28 cellular contexts compared by ENCODE assay signal in genomic region chr3:35617370-35617769, GRCh38. TPM values are rescaled to one million over a fixed set of nuclear protein-coding genes. Genes with fewer than 3 reads are reported as not detected.
"Had no signal": no experiment of that assay in that cellular context is flagged by ENCODE, and none has a peak within 500 bp of the region (broad histone marks: within the 10 kb centered on the region; RNA-seq: fewer than 3 reads in every experiment).

No MANE protein-coding gene starts in this region.

- H2AFZ ChIP-seq: parathyroid adenoma had no signal

- H3K36me3 ChIP-seq: cardiac muscle cell, esophagus squamous epithelium, right lobe of liver, tibial nerve had no signal

- H3K4me3 Mint-ChIP-seq: activated B cell treated with CpG ODN at 0.5 μM for 24 hours; activated CD4-positive, alpha-beta memory T cell treated with anti-CD3 and anti-CD28 coated beads, Interleukin-2, amount 10 ng/mL, durations not matched to agents 7 days and 5 days; activated CD8-positive, alpha-beta memory T cell treated with anti-CD3 and anti-CD28 coated beads, Interleukin-2, amount 10 ng/mL, durations not matched to agents 7 days and 5 days; activated naive CD8-positive, alpha-beta T cell treated with anti-CD3 and anti-CD28 coated beads, Interleukin-2, amount 10 ng/mL, durations not matched to agents 7 days and 5 days; activated T-helper 17 cell treated with anti-CD3 and anti-CD28 coated beads, Interleukin-2, amount 50 U/mL, for 72 hours; mesothelial cell of epicardium; nephron; stimulated activated naive CD8-positive, alpha-beta T cell treated with anti-CD3 and anti-CD28 coated beads, Interleukin-15, Interleukin-2, amounts not matched to agents 100 ng/mL and 50 ng/mL, for 24 hours had no signal

- ATAC-seq: activated CD8-positive, alpha-beta memory T cell treated with anti-CD3 and anti-CD28 coated beads, Interleukin-2, amount 10 ng/mL, durations not matched to agents 7 days and 5 days; activated T-helper 17 cell treated with anti-CD3 and anti-CD28 coated beads, Interleukin-2, amount 50 U/mL, for 72 hours; left lobe of liver; right lobe of liver had no signal

- H3K4me1 Mint-ChIP-seq: activated CD4-positive, alpha-beta memory T cell treated with anti-CD3 and anti-CD28 coated beads, Interleukin-2, amount 10 ng/mL, durations not matched to agents 7 days and 5 days; activated CD8-positive, alpha-beta memory T cell treated with anti-CD3 and anti-CD28 coated beads, Interleukin-2, amount 10 ng/mL, durations not matched to agents 7 days and 5 days; activated naive CD8-positive, alpha-beta T cell treated with anti-CD3 and anti-CD28 coated beads, Interleukin-2, amount 10 ng/mL, durations not matched to agents 7 days and 5 days; activated T-helper 17 cell treated with anti-CD3 and anti-CD28 coated beads, Interleukin-2, amount 50 U/mL, for 72 hours; mesothelial cell of epicardium; nephron had no signal

- FAIRE-seq: small intestine, urothelium cell line had no signal

- H3K27ac ChIP-seq: cardiac muscle cell, esophagus squamous epithelium, parathyroid adenoma, right lobe of liver, tibial nerve had no signal

- H3K9ac ChIP-seq: parathyroid adenoma had no signal

- H3K9me3 ChIP-seq: esophagus squamous epithelium, right lobe of liver, tibial nerve had no signal

- H3K27me3 Mint-ChIP-seq: activated B cell treated with CpG ODN at 0.5 μM for 24 hours; activated CD4-positive, alpha-beta memory T cell treated with anti-CD3 and anti-CD28 coated beads, Interleukin-2, amount 10 ng/mL, durations not matched to agents 7 days and 5 days; activated CD8-positive, alpha-beta memory T cell treated with anti-CD3 and anti-CD28 coated beads, Interleukin-2, amount 10 ng/mL, durations not matched to agents 7 days and 5 days; activated naive CD8-positive, alpha-beta T cell treated with anti-CD3 and anti-CD28 coated beads, Interleukin-2, amount 10 ng/mL, durations not matched to agents 7 days and 5 days; activated T-helper 17 cell treated with anti-CD3 and anti-CD28 coated beads, Interleukin-2, amount 50 U/mL, for 72 hours; stimulated activated naive CD8-positive, alpha-beta T cell treated with anti-CD3 and anti-CD28 coated beads, Interleukin-15, Interleukin-2, amounts not matched to agents 100 ng/mL and 50 ng/mL, for 24 hours had no signal

- DNase-seq: activated B cell treated with CpG ODN at 0.5 μM for 24 hours; activated CD4-positive, alpha-beta memory T cell treated with anti-CD3 and anti-CD28 coated beads, Interleukin-2, amount 10 ng/mL, durations not matched to agents 7 days and 5 days; activated CD4-positive, alpha-beta T cell treated with anti-CD3 and anti-CD28 coated beads for 48 hours; activated CD8-positive, alpha-beta memory T cell treated with anti-CD3 and anti-CD28 coated beads, Interleukin-2, amount 10 ng/mL, durations not matched to agents 7 days and 5 days; activated naive CD4-positive, alpha-beta T cell treated with Interleukin-2 at 50 U/mL for 16 hours; activated naive CD8-positive, alpha-beta T cell treated with anti-CD3 and anti-CD28 coated beads, Interleukin-2, amount 10 ng/mL, durations not matched to agents 7 days and 5 days; activated T-cell treated with anti-CD3 and anti-CD28 coated beads, Interleukin-2, amount 50 U/mL, for 1 hour; amygdala; dermis blood vessel endothelial cell; effector memory CD4-positive, alpha-beta T cell; esophagus squamous epithelium; glutamatergic neuron; hypothalamus; islet precursor cell; right lobe of liver; small intestine; stimulated activated CD4-positive, alpha-beta T cell treated with anti-CD3 and anti-CD28 coated beads, Interleukin-15, amount 100 ng/mL, for 24 hours; stimulated activated CD4-positive, alpha-beta T cell treated with anti-CD3 and anti-CD28 coated beads, Interleukin-2, amount 100 ng/mL, for 48 hours had no signal

- H3K4me1 ChIP-seq: esophagus squamous epithelium, parathyroid adenoma, right lobe of liver, tibial nerve had no signal

- H3K36me3 Mint-ChIP-seq: activated CD8-positive, alpha-beta memory T cell treated with anti-CD3 and anti-CD28 coated beads, Interleukin-2, amount 10 ng/mL, durations not matched to agents 7 days and 5 days; activated naive CD8-positive, alpha-beta T cell treated with anti-CD3 and anti-CD28 coated beads, Interleukin-2, amount 10 ng/mL, durations not matched to agents 7 days and 5 days; mesothelial cell of epicardium had no signal

- H3K27me3 ChIP-seq: cardiac muscle cell, esophagus squamous epithelium, right lobe of liver, tibial nerve had no signal

- H3K79me2 ChIP-seq: parathyroid adenoma had no signal

- H3K27ac Mint-ChIP-seq: activated B cell treated with CpG ODN at 0.5 μM for 24 hours; activated CD4-positive, alpha-beta memory T cell treated with anti-CD3 and anti-CD28 coated beads, Interleukin-2, amount 10 ng/mL, durations not matched to agents 7 days and 5 days; activated CD8-positive, alpha-beta memory T cell treated with anti-CD3 and anti-CD28 coated beads, Interleukin-2, amount 10 ng/mL, durations not matched to agents 7 days and 5 days; activated naive CD8-positive, alpha-beta T cell treated with anti-CD3 and anti-CD28 coated beads, Interleukin-2, amount 10 ng/mL, durations not matched to agents 7 days and 5 days; activated T-helper 17 cell treated with anti-CD3 and anti-CD28 coated beads, Interleukin-2, amount 50 U/mL, for 72 hours; mesothelial cell of epicardium; nephron; stimulated activated naive CD8-positive, alpha-beta T cell treated with anti-CD3 and anti-CD28 coated beads, Interleukin-15, Interleukin-2, amounts not matched to agents 100 ng/mL and 50 ng/mL, for 24 hours had no signal

- H3K4me3 ChIP-seq: cardiac muscle cell, esophagus squamous epithelium, lung, right lobe of liver, tibial nerve had no signal

RNA-seq across cellular contexts. Expression of gene ARPP21, which starts 22.0 kb away (rescaled TPM):
- total RNA-seq: activated B cell treated with CpG ODN at 0.5 μM for 24 hours; activated CD4-positive, alpha-beta memory T cell treated with anti-CD3 and anti-CD28 coated beads, Interleukin-2, amount 10 ng/mL, durations not matched to agents 7 days and 5 days; activated CD8-positive, alpha-beta memory T cell treated with anti-CD3 and anti-CD28 coated beads, Interleukin-2, amount 10 ng/mL, durations not matched to agents 7 days and 5 days; activated naive CD8-positive, alpha-beta T cell treated with anti-CD3 and anti-CD28 coated beads, Interleukin-2, amount 10 ng/mL, durations not matched to agents 7 days and 5 days; activated T-helper 17 cell treated with anti-CD3 and anti-CD28 coated beads, Interleukin-2, amount 50 U/mL, for 72 hours; cardiac muscle cell; dermis blood vessel endothelial cell; esophagus squamous epithelium; tibial nerve had no signal
- polyA plus RNA-seq: lung had no signal
